18 cellular contexts compared by ENCODE assay signal in genomic region chr6:147585256-147585655, GRCh38.
"Had no signal": no experiment of that assay in that cellular context is flagged by ENCODE, and none has a peak within 500 bp of the region (broad histone marks: within the 10 kb centered on the region; RNA-seq: fewer than 3 reads in every experiment).

No MANE protein-coding gene starts in this region.

- H3K4me3 Mint-ChIP-seq: activated CD4-positive, alpha-beta T cell treated with anti-CD3 and anti-CD28 coated beads, Interleukin-2, amount 10 ng/mL, durations not matched to agents 7 days and 5 days; effector memory CD8-positive, alpha-beta T cell had no signal

- H3K27ac Mint-ChIP-seq: activated CD4-positive, alpha-beta T cell treated with anti-CD3 and anti-CD28 coated beads, Interleukin-2, amount 10 ng/mL, durations not matched to agents 7 days and 5 days; effector memory CD8-positive, alpha-beta T cell had no signal

- ATAC-seq: effector memory CD8-positive, alpha-beta T cell; left lung; psoas muscle; upper lobe of right lung had no signal

- DNase-seq: activated CD4-positive, alpha-beta T cell treated with anti-CD3 and anti-CD28 coated beads, Interleukin-2, amount 10 ng/mL, durations not matched to agents 7 days and 5 days; activated CD4-positive, CD25-positive, alpha-beta regulatory T cell; activated CD8-positive, alpha-beta memory T cell treated with anti-CD3 and anti-CD28 coated beads, Interleukin-2, amount 50 U/mL, for 48 hours; activated naive CD4-positive, alpha-beta T cell; aorta; dermis blood vessel endothelial cell; effector memory CD8-positive, alpha-beta T cell; head of caudate nucleus; islet precursor cell; left lung; mesenchymal stem cell; psoas muscle; sigmoid colon; spleen; stomach; upper lobe of right lung had no signal

- H3K4me3 ChIP-seq: breast epithelium, left lung, psoas muscle, sigmoid colon, spleen, stomach, testis, upper lobe of right lung had no signal

- H3K9me3 Mint-ChIP-seq: activated CD4-positive, alpha-beta T cell treated with anti-CD3 and anti-CD28 coated beads, Interleukin-2, amount 10 ng/mL, durations not matched to agents 7 days and 5 days had no signal

- H3K27me3 ChIP-seq: breast epithelium, left lung, sigmoid colon, spleen, stomach, testis, upper lobe of right lung had no signal

- H3K4me1 ChIP-seq: breast epithelium, left lung, spleen, testis had no signal

- H3K27me3 Mint-ChIP-seq: activated CD4-positive, alpha-beta T cell treated with anti-CD3 and anti-CD28 coated beads, Interleukin-2, amount 10 ng/mL, durations not matched to agents 7 days and 5 days had no signal

- H3K9me3 ChIP-seq: breast epithelium, left lung, psoas muscle, sigmoid colon, spleen, stomach, testis, upper lobe of right lung had no signal

- H3K36me3 ChIP-seq: breast epithelium, left lung, sigmoid colon, spleen, stomach, upper lobe of right lung had no signal

- H3K4me1 Mint-ChIP-seq: activated CD4-positive, alpha-beta T cell treated with anti-CD3 and anti-CD28 coated beads, Interleukin-2, amount 10 ng/mL, durations not matched to agents 7 days and 5 days had no signal
